28 cellular contexts compared by ENCODE assay signal in genomic region chr12:127120851-127121250, GRCh38.
"Had no signal": no experiment of that assay in that cellular context is flagged by ENCODE, and none has a peak within 500 bp of the region (broad histone marks: within the 10 kb centered on the region; RNA-seq: fewer than 3 reads in every experiment).

No MANE protein-coding gene starts in this region.

- H2AFZ ChIP-seq: neural progenitor cell, parathyroid adenoma had no signal

- ATAC-seq: naive thymus-derived CD8-positive, alpha-beta T cell; natural killer cell treated with Interleukin-12 subunit alpha and Interleukin-12 subunit beta and Interleukin-15 and Interleukin-18, amount 100 ng/mL, for 72 hours; psoas muscle; right cardiac atrium; right lobe of liver; stimulated activated effector memory CD8-positive, alpha-beta T cell treated with anti-CD3 and anti-CD28 coated beads, Interleukin-12 subunit alpha, Interleukin-12 subunit beta, amount 100 ng/mL, for 72 hours; stimulated activated naive B cell treated with anti-CD40 and anti-IgM and Interleukin-4, amounts not matched to agents 10 μg/mL and 1 μg/mL and 100 μg/mL, for 72 hours had no signal

- FAIRE-seq: small intestine, urothelium cell line had no signal

- H3K79me2 ChIP-seq: parathyroid adenoma had no signal

- H3K27me3 ChIP-seq: neural progenitor cell, ovary, right lobe of liver, sigmoid colon, stomach, thyroid gland, tibial nerve, upper lobe of left lung, vagina had no signal

- H3K9me3 ChIP-seq: ovary, psoas muscle, right lobe of liver, sigmoid colon, stomach, thoracic aorta, thyroid gland, tibial nerve, upper lobe of left lung, vagina had no signal

- H3K9ac ChIP-seq: neural progenitor cell, parathyroid adenoma had no signal

- H3K4me2 ChIP-seq: neural progenitor cell had no signal

- H3K27ac ChIP-seq: neural progenitor cell, ovary, parathyroid adenoma, psoas muscle, right lobe of liver, sigmoid colon, stomach, thoracic aorta, thyroid gland, tibial nerve, upper lobe of left lung, vagina had no signal

- DNase-seq: naive thymus-derived CD8-positive, alpha-beta T cell; nephron progenitor cell; occipital lobe; ovary; posterior cingulate gyrus; psoas muscle; right cardiac atrium; right lobe of liver; sigmoid colon; small intestine; stimulated activated CD4-positive, alpha-beta T cell treated with anti-CD3 and anti-CD28 coated beads, Interleukin-15, amount 100 ng/mL, for 24 hours; stimulated activated CD4-positive, alpha-beta T cell treated with anti-CD3 and anti-CD28 coated beads, Interleukin-2, amount 100 ng/mL, for 24 hours; stimulated activated CD4-positive, alpha-beta T cell treated with anti-CD3 and anti-CD28 coated beads, Interleukin-2, amount 100 ng/mL, for 48 hours; stimulated activated CD4-positive, alpha-beta T cell treated with anti-CD3 and anti-CD28 coated beads, Interleukin-4, amount 100 ng/mL, for 24 hours; stimulated activated naive B cell treated with anti-CD40 and anti-IgM and Interleukin-4, amounts not matched to agents 10 μg/mL and 1 μg/mL and 100 μg/mL, for 72 hours; stimulated activated naive CD4-positive, alpha-beta T cell treated with Interleukin-2 at 50 U/mL for 16 hours; stomach; thyroid gland; trophoblast cell; upper lobe of left lung had no signal

- H3K36me3 ChIP-seq: neural progenitor cell, ovary, right lobe of liver, sigmoid colon, stomach, thoracic aorta, thyroid gland, tibial nerve, upper lobe of left lung, vagina had no signal

- H3K4me3 ChIP-seq: neural progenitor cell, ovary, psoas muscle, right lobe of liver, sigmoid colon, stomach, thoracic aorta, thyroid gland, tibial nerve, upper lobe of left lung, vagina had no signal

- H3K4me1 ChIP-seq: parathyroid adenoma, psoas muscle, right lobe of liver, sigmoid colon, stomach, thyroid gland, tibial nerve, upper lobe of left lung, vagina had no signal
